23 cellular contexts compared by ENCODE assay signal in genomic region chr2:38237311-38237710, GRCh38.
"Had no signal": no experiment of that assay in that cellular context is flagged by ENCODE, and none has a peak within 500 bp of the region (broad histone marks: within the 10 kb centered on the region; RNA-seq: fewer than 3 reads in every experiment).

No MANE protein-coding gene starts in this region.

- H3K4me1 ChIP-seq: left lung, lower lobe of right lung, upper lobe of right lung had no signal

- H3K4me3 ChIP-seq: breast epithelium, heart left ventricle, left lung, lower lobe of right lung, mucosa of descending colon, smooth muscle cell, upper lobe of right lung had no signal

- H3K27me3 ChIP-seq: breast epithelium, foreskin keratinocyte, left lung, upper lobe of right lung had no signal

- DNase-seq: activated CD4-positive, alpha-beta T cell treated with anti-CD3 and anti-CD28 coated beads for 48 hours; activated CD4-positive, alpha-beta T cell treated with anti-CD3 and anti-CD28 coated beads, Interleukin-2, amount 50 U/mL, for 48 hours; activated CD8-positive, alpha-beta memory T cell treated with anti-CD3 and anti-CD28 coated beads for 24 hours; activated effector memory CD4-positive, alpha-beta T cell treated with anti-CD3 and anti-CD28 coated beads, Interleukin-2, amount 50 U/mL, for 16 hours; activated naive CD4-positive, alpha-beta T cell treated with anti-CD3 and anti-CD28 coated beads for 36 hours; activated naive CD8-positive, alpha-beta T cell treated with anti-CD3 and anti-CD28 coated beads for 36 hours; amniotic stem cell; central memory CD4-positive, alpha-beta T cell; endodermal cell; heart left ventricle; left lung; lower lobe of right lung; mucosa of descending colon; stimulated activated CD4-positive, alpha-beta T cell treated with anti-CD3 and anti-CD28 coated beads, Interleukin-1b, Interleukin-23, amount 100 ng/mL, for 48 hours; stimulated activated CD4-positive, alpha-beta T cell treated with anti-CD3 and anti-CD28 coated beads, Interleukin-4, amount 100 ng/mL, for 4 hours; stimulated activated CD8-positive, alpha-beta memory T cell treated with anti-CD3 and anti-CD28 coated beads, Interleukin-4, amount 100 ng/mL, for 48 hours; stimulated activated naive CD8-positive, alpha-beta T cell treated with anti-CD3 and anti-CD28 coated beads, Interleukin-15, amount 100 ng/mL, for 72 hours; substantia nigra; upper lobe of right lung; WERI-Rb-1 had no signal

- H3K4me2 ChIP-seq: smooth muscle cell had no signal

- H3K9me3 ChIP-seq: breast epithelium, heart left ventricle, left lung, lower lobe of right lung, mucosa of descending colon, upper lobe of right lung had no signal

- H3K27ac ChIP-seq: breast epithelium, foreskin keratinocyte, heart left ventricle, left lung, lower lobe of right lung, upper lobe of right lung, WERI-Rb-1 had no signal

- H3K36me3 ChIP-seq: breast epithelium, heart left ventricle, left lung, lower lobe of right lung, upper lobe of right lung, WERI-Rb-1 had no signal
